In the genomic region with DNA sequence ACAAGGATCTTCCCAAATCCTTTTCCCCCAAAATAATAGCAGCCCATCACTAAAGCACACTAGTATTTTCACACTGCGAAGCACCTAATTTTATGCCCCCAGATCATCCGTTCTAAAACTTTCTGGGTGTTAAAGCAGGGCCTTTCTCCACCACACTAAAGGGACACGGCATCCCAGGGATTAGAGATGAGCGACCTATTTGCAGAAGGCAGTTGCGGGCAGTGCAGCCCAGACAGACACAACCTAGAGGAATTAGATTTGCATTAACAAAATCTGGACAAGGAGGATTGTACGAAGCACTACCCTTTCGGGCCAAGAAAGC, we compare ENCODE assay signal across 8 cellular contexts. TPM values are rescaled to one million over a fixed set of nuclear protein-coding genes. Genes with fewer than 3 reads are reported as not detected.
DNase-seq lines count a peak whose midpoint lies in the region; ATAC-seq and TF ChIP-seq lines count a peak whose summit lies in the region.

No MANE protein-coding gene starts in this region.

- TF ChIP-seq POLR2A in heart left ventricle (IDR thresholded peaks at IDR 0.05), result no peak
- no peak for TF ChIP-seq POLR2A in breast epithelium (IDR thresholded peaks at IDR 0.05)

- no peak for DNase-seq in heart left ventricle
- DNase-seq in left ventricle myocardium superior, result no peak
- no peak for DNase-seq in breast epithelium (ENCODE audit: low spot score in 2 of 2)
- no peak for DNase-seq in NCI-H1105 (lab: John Stamatoyannopoulos, UW)
- no peak for DNase-seq in NOMO-1 (lab: John Stamatoyannopoulos, UW; ENCODE audit: unreplicated experiment in 2 of 2)

- H3K9me3 ChIP-seq in heart left ventricle (no peaks in the 10 kb centered on the region), breast epithelium (no peaks in the 10 kb centered on the region), mesodermal cell (ENCODE audit: control insufficient read depth, low read length) (no peaks in the 10 kb centered on the region)

- WGBS in heart left ventricle, 4 donors, result 1 to 2% (median 1%) methylated on average over 7 of the region's 7 CpGs
- 3 to 7% methylated on average over 3 to 4 of the region's 7 CpGs for WGBS in mesodermal cell (ENCODE audit: insufficient coverage in 2 of 2), 2 experiments
- WGBS in urinary bladder, result under 1% methylated on average over 7 of the region's 7 CpGs

- intact Hi-C loops in heart left ventricle (cut with DNase I), result loop anchor here in 4 of 10 donors (1.0 to 5.0 kb wide), 4 partner anchors 23 to 101 kb away; partner anchors contain the start of genes ASNSD1 (in 4 of the 4), ORMDL1 (in 1 of the 4) and PMS1 (in 1 of the 4)
- intact Hi-C loops in left ventricle myocardium superior (cut with micrococcal nuclease), result no loop called here
- intact Hi-C loops in breast epithelium (cut with DNase I; ENCODE audit: low total_unique reads), result no loop called here

- TF ChIP-seq CTCF in heart left ventricle (IDR thresholded peaks at IDR 0.05) (no peak), breast epithelium (IDR thresholded peaks at IDR 0.05) (no peak)

- ATAC-seq in heart left ventricle (no peak), left ventricle myocardium superior (no peak), HG02571 (IDR thresholded peaks at IDR 0.05; ENCODE audit: unreplicated experiment) (no peak)

- H3K27me3 ChIP-seq in heart left ventricle, result no peaks in the 10 kb centered on the region
- H3K27me3 ChIP-seq in breast epithelium, result no peaks in the 10 kb centered on the region

- H3K27ac ChIP-seq in heart left ventricle (peak overlapping the region; percentile 20 to 97 (median 86)), breast epithelium (peak overlapping the region; percentile 83 to 86), mesodermal cell (ENCODE audit: low read depth, low read length, severe bottlenecking) (peak overlapping the region; percentile 86), urinary bladder (ENCODE audit: low read depth) (peak overlapping the region; percentile 61)

- H3K4me1 ChIP-seq in heart left ventricle (peaks cover 0 to 19% (median 12%) of the 10 kb centered on the region in 12 donors), breast epithelium (peaks cover 0 to 5% of the 10 kb centered on the region in 2 donors), mesodermal cell (ENCODE audit: control insufficient read depth, insufficient read depth, low read length, poor library complexity, severe bottlenecking) (no peaks in the 10 kb centered on the region), urinary bladder (ENCODE audit: insufficient read depth) (no peaks in the 10 kb centered on the region)

- H3K36me3 ChIP-seq in heart left ventricle (peaks cover 0 to 14% (median 9%) of the 10 kb centered on the region in 9 donors), breast epithelium (no peaks in the 10 kb centered on the region), mesodermal cell (ENCODE audit: control insufficient read depth, insufficient read depth, low read length) (peaks cover 5% of the 10 kb centered on the region), urinary bladder (ENCODE audit: insufficient read depth) (no peaks in the 10 kb centered on the region)

- peak overlapping the region; percentile 69 to 90 (median 78) for H3K4me3 ChIP-seq in heart left ventricle
- peak overlapping the region; percentile 63 to 78 (median 76) for H3K4me3 ChIP-seq in breast epithelium
- H3K4me3 ChIP-seq in mesodermal cell (ENCODE audit: extremely low read depth, insufficient read depth, low read length, poor library complexity, severe bottlenecking), result peak overlapping the region; percentile 88
- peak overlapping the region; percentile 49 for H3K4me3 ChIP-seq in urinary bladder (ENCODE audit: low read depth, low read length)

RNA-seq across cellular contexts. Expression of gene OSGEPL1, which starts 0.4 kb away (rescaled TPM):
- total RNA-seq in heart left ventricle (10 to 100 TPM in 2 of 9 donors, 1 to 10 TPM in 7; 6.8 to 11.0 (median 8.6) TPM), left ventricle myocardium superior (12.6 TPM), breast epithelium (10 to 100 TPM in 1 of 3 donors, 1 to 10 TPM in 2; 5.3 to 11.6 (median 9.2) TPM), urinary bladder (20.4 TPM)
- polyA plus RNA-seq in heart left ventricle (1 to 10 TPM; 5.7 to 5.9 TPM), urinary bladder (5.7 TPM)
- polyA plus RNA-seq in mesodermal cell (2013, experiment 1 of 2), result 13.1 TPM
- polyA plus RNA-seq in mesodermal cell (2013, experiment 2 of 2), result 13.6 TPM

RNA-seq across cellular contexts. Expression of gene ORMDL1, which starts 21.9 kb away (rescaled TPM):
- 10 to 100 TPM; 14.3 to 32.9 (median 26.2) TPM for total RNA-seq in heart left ventricle
- polyA plus RNA-seq in heart left ventricle, result 10 to 100 TPM; 33.8 to 40.3 TPM
- 21.4 TPM for total RNA-seq in left ventricle myocardium superior
- 10 to 100 TPM; 85.2 to 97.0 (median 90.6) TPM for total RNA-seq in breast epithelium
- 68.2 TPM for polyA plus RNA-seq in mesodermal cell (2013, experiment 1 of 2)
- 66.0 TPM for polyA plus RNA-seq in mesodermal cell (2013, experiment 2 of 2)
- total RNA-seq in urinary bladder, result 76.3 TPM
- 38.6 TPM for polyA plus RNA-seq in urinary bladder

RNA-seq across cellular contexts. Expression of gene PMS1, which starts 22.1 kb away (rescaled TPM):
- 10 to 100 TPM in 5 of 9 donors, 1 to 10 TPM in 4; 6.4 to 16.7 (median 10.7) TPM for total RNA-seq in heart left ventricle
- 1 to 10 TPM; 6.2 to 7.8 TPM for polyA plus RNA-seq in heart left ventricle
- 12.3 TPM for total RNA-seq in left ventricle myocardium superior
- 10 to 100 TPM; 18.1 to 29.1 (median 21.0) TPM for total RNA-seq in breast epithelium
- polyA plus RNA-seq in mesodermal cell (2013, experiment 1 of 2), result 20.8 TPM
- 25.9 TPM for polyA plus RNA-seq in mesodermal cell (2013, experiment 2 of 2)
- 69.4 TPM for total RNA-seq in urinary bladder
- 8.6 TPM for polyA plus RNA-seq in urinary bladder
